Comparison of ENCODE assay signal across 19 cellular contexts in the genomic region with DNA sequence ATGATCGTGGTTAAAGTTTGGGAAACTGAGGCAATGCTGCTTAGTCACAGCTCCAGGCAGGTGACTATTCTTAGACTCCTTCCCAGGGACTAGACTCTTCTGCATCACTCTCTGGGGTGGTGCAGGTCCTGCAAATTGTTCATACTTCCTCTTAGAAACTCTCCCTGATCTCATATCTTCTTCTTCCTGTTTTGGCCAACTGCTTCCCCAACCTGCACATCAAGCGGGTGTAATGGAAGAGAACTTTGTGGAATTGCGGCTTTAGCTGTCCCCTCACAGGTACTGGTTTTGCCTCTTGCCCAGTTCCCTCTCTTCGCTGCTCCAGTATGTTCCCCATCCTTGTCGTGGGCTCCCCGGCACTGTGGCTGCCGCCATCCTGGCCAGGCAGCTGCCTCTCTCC.
DNase-seq lines count a peak whose midpoint lies in the region; ATAC-seq and TF ChIP-seq lines count a peak whose summit lies in the region.
"Had no signal": no experiment of that assay in that cellular context is flagged by ENCODE, and none has a peak within 500 bp of the region (broad histone marks: within the 10 kb centered on the region; RNA-seq: fewer than 3 reads in every experiment).

No MANE protein-coding gene starts in this region.

- POLR2A ChIA-PET in PC-9 (lab: Charles Lee; ENCODE audit: unreplicated experiment): interaction anchor here (0.6 kb wide), 1 partner anchor 139 kb away, joined by 4 read pairs; no protein-coding TSS in a partner anchor
- POLR2A ChIA-PET in activated CD4-positive, alpha-beta T cell treated with anti-CD3 and anti-CD28 coated beads for 36 hours (lab: Charles Lee): no interaction called here

- H3F3A ChIP-seq in PC-9 (ENCODE audit: insufficient read depth, low read depth): peaks cover 23% of the 10 kb centered on the region

- H3K9me3 ChIP-seq in PC-9 (ENCODE audit: insufficient read depth, low read depth) (no peaks in the 10 kb centered on the region), neutrophil (no peaks in the 10 kb centered on the region)
- H3K9me3 ChIP-seq: psoas muscle had no signal

- no peak for DNase-seq in PC-9
- no peak for DNase-seq in glutamatergic neuron
- no peak for DNase-seq in activated CD4-positive, alpha-beta T cell treated with anti-CD3 and anti-CD28 coated beads for 36 hours
- DNase-seq in activated naive CD4-positive, alpha-beta T cell treated with anti-CD3 and anti-CD28 coated beads, Interleukin-2, amount 50 U/mL, for 72 hours (ENCODE audit: low spot score in 2 of 2): no peak
- DNase-seq in H7: no peak
- no peak for DNase-seq in NCI-H510A (lab: John Stamatoyannopoulos, UW)
- DNase-seq: activated CD4-positive, alpha-beta T cell treated with anti-CD3 and anti-CD28 coated beads for 1 hour; effector CD4-positive, alpha-beta T cell; left colon; naive B cell; NCI-H1694 treated with DMSO at 0.1 percent for 48 hours; NCI-H345; psoas muscle; T-helper 1 cell had no signal

- peaks cover 12% of the 10 kb centered on the region; the same call in 1 of the 2 replicates for H3K36me3 ChIP-seq in PC-9 (ENCODE audit: low read depth)
- no peaks in the 10 kb centered on the region for H3K36me3 ChIP-seq in neutrophil
- H3K36me3 ChIP-seq in H7 (replicated peaks; ENCODE audit: control insufficient read depth, insufficient read depth, low read length): peaks cover 16% of the 10 kb centered on the region

- no peak overlapping the region for H3K4me3 Mint-ChIP-seq in glutamatergic neuron (ENCODE audit: unreplicated experiment)
- H3K4me3 Mint-ChIP-seq in activated CD4-positive, alpha-beta T cell treated with anti-CD3 and anti-CD28 coated beads for 36 hours: no peak overlapping the region
- H3K4me3 Mint-ChIP-seq: activated naive CD4-positive, alpha-beta T cell treated with anti-CD3 and anti-CD28 coated beads, Interleukin-2, amount 50 U/mL, for 24 hours; naive B cell had no signal

- H3K4me3 ChIP-seq in PC-9 (no peak overlapping the region), neutrophil (ENCODE audit: low read depth in 1 of 2, low read length in 1 of 2) (peak overlapping the region in 1 of 2 experiments; percentile 22), H7 (ENCODE audit: insufficient read depth, low read depth, low read length) (no peak overlapping the region)
- H3K4me3 ChIP-seq: psoas muscle had no signal

- H3K4me1 Mint-ChIP-seq in glutamatergic neuron (ENCODE audit: low read depth, unreplicated experiment): peaks cover 23% of the 10 kb centered on the region
- peaks cover 11% of the 10 kb centered on the region for H3K4me1 Mint-ChIP-seq in activated CD4-positive, alpha-beta T cell treated with anti-CD3 and anti-CD28 coated beads for 36 hours
- H3K4me1 Mint-ChIP-seq: activated naive CD4-positive, alpha-beta T cell treated with anti-CD3 and anti-CD28 coated beads, Interleukin-2, amount 50 U/mL, for 24 hours; naive B cell had no signal

- peaks cover 18% of the 10 kb centered on the region for H3K27me3 Mint-ChIP-seq in glutamatergic neuron (ENCODE audit: unreplicated experiment)
- H3K27me3 Mint-ChIP-seq in activated CD4-positive, alpha-beta T cell treated with anti-CD3 and anti-CD28 coated beads for 36 hours: peaks cover 2% of the 10 kb centered on the region

- TF ChIP-seq CTCF in PC-9 (conservative IDR thresholded peaks at IDR 0.05) (no peak), glutamatergic neuron (IDR thresholded peaks at IDR 0.05; ENCODE audit: partially characterized antibody, unreplicated experiment) (no peak), neutrophil (IDR thresholded peaks at IDR 0.05) (no peak)

- H3K27ac ChIP-seq in PC-9 (peak overlapping the region; percentile 90), neutrophil (peak overlapping the region; percentile 73)
- H3K27ac ChIP-seq: KMS-11, psoas muscle had no signal

- H3K4me1 ChIP-seq in PC-9 (replicated peaks; ENCODE audit: insufficient read depth) (peaks cover 45% of the 10 kb centered on the region), neutrophil (ENCODE audit: control insufficient read depth in 1 of 2, insufficient read depth in 1 of 2, low read depth in 1 of 2, low read length in 1 of 2) (peaks cover 49 to 52% of the 10 kb centered on the region in 2 experiments)
- H3K4me1 ChIP-seq: psoas muscle had no signal

- no peak overlapping the region for H2AFZ ChIP-seq in PC-9

- CTCF ChIA-PET in PC-9 (lab: Charles Lee): no interaction called here
- CTCF ChIA-PET in activated CD4-positive, alpha-beta T cell treated with anti-CD3 and anti-CD28 coated beads for 36 hours (lab: Charles Lee): no interaction called here

- ATAC-seq in GM21529 (IDR thresholded peaks at IDR 0.05; ENCODE audit: unreplicated experiment): peak; percentile 42
- no peak for ATAC-seq in activated CD4-positive, alpha-beta T cell treated with anti-CD3 and anti-CD28 coated beads for 36 hours
- ATAC-seq in activated naive CD4-positive, alpha-beta T cell treated with anti-CD3 and anti-CD28 coated beads, Interleukin-2, amount 50 U/mL, for 72 hours: no peak
- ATAC-seq: left colon, Panc1, psoas muscle had no signal

- no TSS peak for BruUV-seq in PC-9 (replicated peaks; lab: Mats Ljungman, UMichigan)

- H3K9me3 Mint-ChIP-seq in glutamatergic neuron (ENCODE audit: unreplicated experiment): peaks cover 10% of the 10 kb centered on the region
- H3K9me3 Mint-ChIP-seq in activated CD4-positive, alpha-beta T cell treated with anti-CD3 and anti-CD28 coated beads for 36 hours (ENCODE audit: low read depth): no peaks in the 10 kb centered on the region
- H3K9me3 Mint-ChIP-seq in activated naive CD4-positive, alpha-beta T cell treated with anti-CD3 and anti-CD28 coated beads, Interleukin-2, amount 50 U/mL, for 72 hours: peaks cover 0 to 5% of the 10 kb centered on the region in 2 donors
- H3K9me3 Mint-ChIP-seq: activated naive CD4-positive, alpha-beta T cell treated with anti-CD3 and anti-CD28 coated beads, Interleukin-2, amount 50 U/mL, for 24 hours had no signal

- peak overlapping the region; percentile 13 for H3K27ac Mint-ChIP-seq in glutamatergic neuron (ENCODE audit: unreplicated experiment)
- H3K27ac Mint-ChIP-seq in activated CD4-positive, alpha-beta T cell treated with anti-CD3 and anti-CD28 coated beads for 36 hours: no peak overlapping the region
- no peak overlapping the region for H3K27ac Mint-ChIP-seq in activated naive CD4-positive, alpha-beta T cell treated with anti-CD3 and anti-CD28 coated beads, Interleukin-2, amount 50 U/mL, for 72 hours
- H3K27ac Mint-ChIP-seq: activated naive CD4-positive, alpha-beta T cell treated with anti-CD3 and anti-CD28 coated beads, Interleukin-2, amount 50 U/mL, for 24 hours had no signal

- H3K9me2 ChIP-seq in PC-9 (ENCODE audit: insufficient read depth): no peaks in the 10 kb centered on the region

- no peaks in the 10 kb centered on the region for H4K20me1 ChIP-seq in PC-9 (ENCODE audit: insufficient read depth)

- 0 out of 2 replicates have a peak overlapping the region, but pooled peaks have one; percentile 62 for H3K4me2 ChIP-seq in PC-9
- H3K4me2 ChIP-seq: KMS-11 had no signal

- no peaks in the 10 kb centered on the region for H3K79me2 ChIP-seq in PC-9 (ENCODE audit: low read depth)

- intact Hi-C loops in PC-9 (cut with micrococcal nuclease; ENCODE audit: unreplicated experiment): no loop called here
- intact Hi-C loops in activated CD4-positive, alpha-beta T cell treated with anti-CD3 and anti-CD28 coated beads for 36 hours (cut with DNase I, micrococcal nuclease): no loop called here

- no peaks in the 10 kb centered on the region for H3K27me3 ChIP-seq in PC-9 (ENCODE audit: insufficient read depth, low read depth)
- no peaks in the 10 kb centered on the region for H3K27me3 ChIP-seq in neutrophil
- H3K27me3 ChIP-seq in H7 (ENCODE audit: control insufficient read depth, insufficient read depth, low read length): no peaks in the 10 kb centered on the region

- H3K36me3 Mint-ChIP-seq in glutamatergic neuron (ENCODE audit: unreplicated experiment): peaks cover 36% of the 10 kb centered on the region
- no peaks in the 10 kb centered on the region for H3K36me3 Mint-ChIP-seq in activated CD4-positive, alpha-beta T cell treated with anti-CD3 and anti-CD28 coated beads for 36 hours (ENCODE audit: low read depth)
- H3K36me3 Mint-ChIP-seq in activated naive CD4-positive, alpha-beta T cell treated with anti-CD3 and anti-CD28 coated beads, Interleukin-2, amount 50 U/mL, for 72 hours: peaks cover 0 to 6% of the 10 kb centered on the region in 2 donors
- H3K36me3 Mint-ChIP-seq: activated naive CD4-positive, alpha-beta T cell treated with anti-CD3 and anti-CD28 coated beads, Interleukin-2, amount 50 U/mL, for 24 hours; naive B cell had no signal
